1 cellular context compared by ENCODE assay signal in the genomic region with DNA sequence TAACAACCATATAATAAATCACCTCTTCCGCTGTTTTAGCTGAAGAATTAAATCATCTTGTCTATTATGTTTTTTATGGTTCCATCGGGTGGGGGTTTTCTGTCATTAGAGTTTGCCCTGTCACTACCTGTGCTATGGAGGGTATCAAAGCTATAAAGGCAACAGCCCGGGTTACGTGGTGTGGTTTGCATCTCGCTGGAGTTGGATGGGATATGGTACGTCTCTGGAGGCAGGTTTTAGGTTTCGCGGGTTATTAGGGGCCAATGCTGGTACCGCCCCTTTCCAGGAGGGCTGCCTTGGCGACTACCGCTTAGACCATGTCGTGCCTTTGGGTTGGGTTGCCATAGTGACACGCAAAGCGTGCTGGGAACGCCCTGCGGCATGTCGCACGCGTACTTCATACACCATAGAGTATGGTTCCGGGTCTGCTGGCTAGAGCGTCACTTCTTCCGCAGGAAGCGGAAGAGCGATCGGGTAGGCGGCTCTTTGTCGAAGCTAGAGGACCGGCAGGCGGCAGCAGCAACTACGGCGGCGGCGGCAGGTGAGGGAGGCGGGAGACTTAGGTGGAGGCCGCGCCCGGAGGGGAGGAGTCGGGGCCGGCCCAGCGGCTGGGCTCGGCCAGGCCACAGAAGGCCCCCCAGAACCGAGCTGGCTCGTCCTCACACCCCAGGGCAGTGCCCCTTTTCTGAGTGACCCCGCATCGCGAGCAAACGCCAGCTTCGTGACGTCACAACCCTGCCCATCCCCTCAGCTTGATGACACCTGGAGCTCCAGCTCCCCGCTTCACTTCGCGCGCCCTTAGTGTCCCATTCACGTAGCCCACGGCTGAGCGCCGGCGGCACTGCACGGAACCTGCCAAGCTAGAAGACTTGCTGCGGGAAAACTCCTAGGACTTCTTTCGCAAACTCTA.
TF ChIP-seq lines count a peak whose summit lies in the region.

A gene with protein sequence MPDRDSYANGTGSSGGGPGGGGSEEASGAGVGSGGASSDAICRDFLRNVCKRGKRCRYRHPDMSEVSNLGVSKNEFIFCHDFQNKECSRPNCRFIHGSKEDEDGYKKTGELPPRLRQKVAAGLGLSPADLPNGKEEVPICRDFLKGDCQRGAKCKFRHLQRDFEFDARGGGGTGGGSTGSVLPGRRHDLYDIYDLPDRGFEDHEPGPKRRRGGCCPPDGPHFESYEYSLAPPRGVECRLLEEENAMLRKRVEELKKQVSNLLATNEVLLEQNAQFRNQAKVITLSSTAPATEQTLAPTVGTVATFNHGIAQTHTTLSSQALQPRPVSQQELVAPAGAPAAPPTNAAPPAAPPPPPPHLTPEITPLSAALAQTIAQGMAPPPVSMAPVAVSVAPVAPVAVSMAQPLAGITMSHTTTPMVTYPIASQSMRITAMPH (plus strand): TSS at position 489 of the 910 bp plus-strand sequence. CDS start 2,297 bp downstream, outside the sequence.

TF ChIP-seq in WTC11, 78 proteins besides CTCF, POLR2A, EP300 and RAD21 (continued from another document):
- TF ChIP-seq, protein P1, sequence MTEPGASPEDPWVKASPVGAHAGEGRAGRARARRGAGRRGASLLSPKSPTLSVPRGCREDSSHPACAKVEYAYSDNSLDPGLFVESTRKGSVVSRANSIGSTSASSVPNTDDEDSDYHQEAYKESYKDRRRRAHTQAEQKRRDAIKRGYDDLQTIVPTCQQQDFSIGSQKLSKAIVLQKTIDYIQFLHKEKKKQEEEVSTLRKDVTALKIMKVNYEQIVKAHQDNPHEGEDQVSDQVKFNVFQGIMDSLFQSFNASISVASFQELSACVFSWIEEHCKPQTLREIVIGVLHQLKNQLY (CRISPR knock-in tag; IDR thresholded peaks at IDR 0.05), result peak; percentile 91; the same call in 1 of the 2 replicates
- TF ChIP-seq, protein P2, sequence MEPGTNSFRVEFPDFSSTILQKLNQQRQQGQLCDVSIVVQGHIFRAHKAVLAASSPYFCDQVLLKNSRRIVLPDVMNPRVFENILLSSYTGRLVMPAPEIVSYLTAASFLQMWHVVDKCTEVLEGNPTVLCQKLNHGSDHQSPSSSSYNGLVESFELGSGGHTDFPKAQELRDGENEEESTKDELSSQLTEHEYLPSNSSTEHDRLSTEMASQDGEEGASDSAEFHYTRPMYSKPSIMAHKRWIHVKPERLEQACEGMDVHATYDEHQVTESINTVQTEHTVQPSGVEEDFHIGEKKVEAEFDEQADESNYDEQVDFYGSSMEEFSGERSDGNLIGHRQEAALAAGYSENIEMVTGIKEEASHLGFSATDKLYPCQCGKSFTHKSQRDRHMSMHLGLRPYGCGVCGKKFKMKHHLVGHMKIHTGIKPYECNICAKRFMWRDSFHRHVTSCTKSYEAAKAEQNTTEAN (CRISPR knock-in tag; IDR thresholded peaks at IDR 0.05), result no peak; the same call in 1 of the 2 replicates
- TF ChIP-seq, protein P3, sequence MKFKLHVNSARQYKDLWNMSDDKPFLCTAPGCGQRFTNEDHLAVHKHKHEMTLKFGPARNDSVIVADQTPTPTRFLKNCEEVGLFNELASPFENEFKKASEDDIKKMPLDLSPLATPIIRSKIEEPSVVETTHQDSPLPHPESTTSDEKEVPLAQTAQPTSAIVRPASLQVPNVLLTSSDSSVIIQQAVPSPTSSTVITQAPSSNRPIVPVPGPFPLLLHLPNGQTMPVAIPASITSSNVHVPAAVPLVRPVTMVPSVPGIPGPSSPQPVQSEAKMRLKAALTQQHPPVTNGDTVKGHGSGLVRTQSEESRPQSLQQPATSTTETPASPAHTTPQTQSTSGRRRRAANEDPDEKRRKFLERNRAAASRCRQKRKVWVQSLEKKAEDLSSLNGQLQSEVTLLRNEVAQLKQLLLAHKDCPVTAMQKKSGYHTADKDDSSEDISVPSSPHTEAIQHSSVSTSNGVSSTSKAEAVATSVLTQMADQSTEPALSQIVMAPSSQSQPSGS (CRISPR knock-in tag; IDR thresholded peaks at IDR 0.05; ENCODE audit: borderline replicate concordance, low read depth), result no peak
- TF ChIP-seq ZNF219 (CRISPR knock-in tag; IDR thresholded peaks at IDR 0.05; ENCODE audit: borderline replicate concordance), result no peak
- TF ChIP-seq, protein P4, sequence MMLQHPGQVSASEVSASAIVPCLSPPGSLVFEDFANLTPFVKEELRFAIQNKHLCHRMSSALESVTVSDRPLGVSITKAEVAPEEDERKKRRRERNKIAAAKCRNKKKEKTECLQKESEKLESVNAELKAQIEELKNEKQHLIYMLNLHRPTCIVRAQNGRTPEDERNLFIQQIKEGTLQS (CRISPR knock-in tag; conservative IDR thresholded peaks at IDR 0.05), result no peak
